ENCODE assay signal across 16 cellular contexts in the genomic region with DNA sequence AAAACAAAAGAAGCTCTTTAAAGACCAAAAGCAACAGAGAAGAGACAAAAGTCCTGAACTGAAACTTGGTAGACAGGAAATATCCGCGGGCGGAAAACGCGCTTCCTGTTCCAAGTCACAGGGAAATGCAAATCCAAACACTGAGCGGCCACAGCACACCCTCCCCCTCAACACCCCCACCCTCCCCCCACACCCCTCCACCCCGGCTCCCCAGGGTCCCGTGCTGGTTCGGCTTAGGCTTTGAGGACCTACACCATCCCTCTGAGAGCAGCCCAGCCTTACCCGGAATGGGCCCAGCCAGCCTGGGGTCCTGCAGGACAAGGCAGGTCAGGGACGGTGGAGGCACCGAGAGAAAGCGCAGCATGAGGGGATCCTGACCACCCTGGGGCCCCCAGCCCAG.
DNase-seq lines count a peak whose midpoint lies in the region; ATAC-seq lines count a peak whose summit lies in the region.
"Had no signal": no experiment of that assay in that cellular context is flagged by ENCODE, and none has a peak within 500 bp of the region (broad histone marks: within the 10 kb centered on the region; RNA-seq: fewer than 3 reads in every experiment).

No MANE protein-coding gene starts in this region.

- ATAC-seq in T-cell (replicated peaks in 1 of 4) (peak in 3 of 4 experiments; percentile 9 to 36 (median 24)), left cardiac atrium (peak in 1 of 2 donors; percentile 26), GM19023 (IDR thresholded peaks at IDR 0.05; ENCODE audit: unreplicated experiment) (no peak)
- no peak for ATAC-seq in stimulated activated naive B cell treated with anti-CD40 and anti-IgM and Interleukin-4, amounts not matched to agents 10 μg/mL and 1 μg/mL and 100 μg/mL, for 72 hours (replicated peaks)
- ATAC-seq: activated CD4-positive, alpha-beta T cell treated with anti-CD3 and anti-CD28 coated beads for 36 hours; HCT116 had no signal

- DNase-seq in activated T-cell treated with anti-CD3 and anti-CD28 coated beads, Interleukin-2, amount 50 U/mL, for 24 hours: peak; percentile 26
- DNase-seq in activated T-cell treated with anti-CD3 and anti-CD28 coated beads, Interleukin-2, amount 50 U/mL, for 48 hours: no peak
- DNase-seq in T-cell (peak in 11 of 34 experiments; percentile 12 to 33 (median 22)), left cardiac atrium (peak; percentile 62), NCI-H2107 treated with DMSO at 0.1 percent for 48 hours (lab: John Stamatoyannopoulos, UW; ENCODE audit: unreplicated experiment) (no peak), NCI-H146 (lab: John Stamatoyannopoulos, UW) (no peak)
- no peak for DNase-seq in stimulated activated naive B cell treated with anti-CD40 and anti-IgM and Interleukin-4, amounts not matched to agents 10 μg/mL and 1 μg/mL and 100 μg/mL, for 72 hours
- DNase-seq: activated CD4-positive, alpha-beta T cell treated with anti-CD3 and anti-CD28 coated beads for 36 hours; anterior cingulate cortex; DMS79 treated with DMSO at 0.1 percent for 48 hours; effector memory CD4-positive, alpha-beta T cell; hypothalamus; IMR-90; NCI-H1436 treated with DMSO at 0.1 percent for 48 hours had no signal

- peak overlapping the region; percentile 30 for H3K27ac Mint-ChIP-seq in activated T-cell treated with anti-CD3 and anti-CD28 coated beads, Interleukin-2, amount 50 U/mL, for 24 hours
- H3K27ac Mint-ChIP-seq in T-cell: peak overlapping the region; percentile 85 to 88
- peak overlapping the region; percentile 84 for H3K27ac Mint-ChIP-seq in stimulated activated naive B cell treated with anti-CD40 and anti-IgM and Interleukin-4, amounts not matched to agents 10 μg/mL and 1 μg/mL and 100 μg/mL, for 72 hours
- H3K27ac Mint-ChIP-seq: activated CD4-positive, alpha-beta T cell treated with anti-CD3 and anti-CD28 coated beads for 36 hours had no signal

- CTCF ChIA-PET in T-cell (lab: Charles Lee): interaction anchor here (0.7 kb wide), 3 partner anchors 10 to 500 kb away, joined by 3 to 6 read pairs (median 6); no protein-coding TSS in a partner anchor

- no peaks in the 10 kb centered on the region for H3K9me3 Mint-ChIP-seq in activated T-cell treated with anti-CD3 and anti-CD28 coated beads, Interleukin-2, amount 50 U/mL, for 24 hours
- H3K9me3 Mint-ChIP-seq in T-cell: no peaks in the 10 kb centered on the region
- H3K9me3 Mint-ChIP-seq in stimulated activated naive B cell treated with anti-CD40 and anti-IgM and Interleukin-4, amounts not matched to agents 10 μg/mL and 1 μg/mL and 100 μg/mL, for 72 hours: peaks cover 3 to 4% of the 10 kb centered on the region in 2 donors

- peaks cover 28% of the 10 kb centered on the region for H3K27me3 Mint-ChIP-seq in activated T-cell treated with anti-CD3 and anti-CD28 coated beads, Interleukin-2, amount 50 U/mL, for 24 hours
- peaks cover 11 to 26% of the 10 kb centered on the region in 2 donors for H3K27me3 Mint-ChIP-seq in T-cell
- peaks cover 12 to 25% of the 10 kb centered on the region in 2 donors for H3K27me3 Mint-ChIP-seq in stimulated activated naive B cell treated with anti-CD40 and anti-IgM and Interleukin-4, amounts not matched to agents 10 μg/mL and 1 μg/mL and 100 μg/mL, for 72 hours

- H3K4me3 Mint-ChIP-seq in activated T-cell treated with anti-CD3 and anti-CD28 coated beads, Interleukin-2, amount 50 U/mL, for 24 hours: no peak overlapping the region
- H3K4me3 Mint-ChIP-seq in T-cell: peak overlapping the region; percentile 62 to 76 (median 64)
- H3K4me3 Mint-ChIP-seq in stimulated activated naive B cell treated with anti-CD40 and anti-IgM and Interleukin-4, amounts not matched to agents 10 μg/mL and 1 μg/mL and 100 μg/mL, for 72 hours: peak overlapping the region; percentile 30 to 57
- H3K4me3 Mint-ChIP-seq: activated CD4-positive, alpha-beta T cell treated with anti-CD3 and anti-CD28 coated beads for 36 hours had no signal

- intact Hi-C loops in left cardiac atrium (cut with DNase I): no loop called here

- POLR2A ChIA-PET in T-cell (lab: Charles Lee): no interaction called here

- H3K4me1 Mint-ChIP-seq in activated T-cell treated with anti-CD3 and anti-CD28 coated beads, Interleukin-2, amount 50 U/mL, for 24 hours (ENCODE audit: low read depth): peaks cover 29% of the 10 kb centered on the region
- H3K4me1 Mint-ChIP-seq in T-cell: peaks cover 26 to 41% (median 26%) of the 10 kb centered on the region in 3 donors
- peaks cover 13 to 29% of the 10 kb centered on the region in 2 donors for H3K4me1 Mint-ChIP-seq in stimulated activated naive B cell treated with anti-CD40 and anti-IgM and Interleukin-4, amounts not matched to agents 10 μg/mL and 1 μg/mL and 100 μg/mL, for 72 hours

- H3K36me3 Mint-ChIP-seq in activated T-cell treated with anti-CD3 and anti-CD28 coated beads, Interleukin-2, amount 50 U/mL, for 24 hours (ENCODE audit: low read depth): no peaks in the 10 kb centered on the region
- H3K36me3 Mint-ChIP-seq in T-cell: no peaks in the 10 kb centered on the region
- no peaks in the 10 kb centered on the region for H3K36me3 Mint-ChIP-seq in stimulated activated naive B cell treated with anti-CD40 and anti-IgM and Interleukin-4, amounts not matched to agents 10 μg/mL and 1 μg/mL and 100 μg/mL, for 72 hours

Comparison
In these comparisons a context has a peak if more than half of its experiments do, and no peak if none do; other contexts are left out.
1. DNase-seq: peak in activated T-cell treated with anti-CD3 and anti-CD28 coated beads, Interleukin-2, amount 50 U/mL, for 24 hours (single experiment) and left cardiac atrium (single experiment); none in activated T-cell treated with anti-CD3 and anti-CD28 coated beads, Interleukin-2, amount 50 U/mL, for 48 hours (0 of 2), stimulated activated naive B cell treated with anti-CD40 and anti-IgM and Interleukin-4, amounts not matched to agents 10 μg/mL and 1 μg/mL and 100 μg/mL, for 72 hours (single experiment), NCI-H2107 treated with DMSO at 0.1 percent for 48 hours (single experiment) and NCI-H146 (single experiment).
2. H3K27ac Mint-ChIP-seq: peak in every context shown above with its lines; median percentile 86 in T-cell; 84 in stimulated activated naive B cell treated with anti-CD40 and anti-IgM and Interleukin-4, amounts not matched to agents 10 μg/mL and 1 μg/mL and 100 μg/mL, for 72 hours; 30 in activated T-cell treated with anti-CD3 and anti-CD28 coated beads, Interleukin-2, amount 50 U/mL, for 24 hours.
3. ATAC-seq: peak in T-cell (3 of 4); none in stimulated activated naive B cell treated with anti-CD40 and anti-IgM and Interleukin-4, amounts not matched to agents 10 μg/mL and 1 μg/mL and 100 μg/mL, for 72 hours (0 of 2) and GM19023 (single experiment).